ENCODE assay signal across 7 cellular contexts in genomic region chr2:101251246-101251645, GRCh38. TPM values are rescaled to one million over a fixed set of nuclear protein-coding genes. Genes with fewer than 3 reads are reported as not detected.
DNase-seq lines count a peak whose midpoint lies in the region; ATAC-seq and TF ChIP-seq lines count a peak whose summit lies in the region.
"Not testable (repeated sequence)": the region's sequence is repeated elsewhere in the genome, so short reads cannot be mapped to it uniquely, and the experiment has no call there.

No MANE protein-coding gene starts in this region.

- TF ChIP-seq EP300 in ovary (IDR thresholded peaks at IDR 0.05): not testable (repeated sequence)

- H3K27ac ChIP-seq in WERI-Rb-1 (peak overlapping the region; percentile 98), lower lobe of right lung (peak overlapping the region; percentile 94)
- H3K27ac ChIP-seq in ovary: not testable (repeated sequence)

- CTCF ChIA-PET in activated naive CD4-positive, alpha-beta T cell treated with anti-CD3 and anti-CD28 coated beads for 36 hours (lab: Charles Lee): interaction anchor here (3.9 kb wide), 1 partner anchor 47 kb away, joined by 18 read pairs; no protein-coding TSS in a partner anchor

- H3K4me1 ChIP-seq in NT2/D1 (ENCODE audit: insufficient read depth, insufficient read length); endocrine pancreas (ENCODE audit: control insufficient read depth, insufficient read depth, low read length): not testable (repeated sequence)
- peaks cover 40% of the 10 kb centered on the region for H3K4me1 ChIP-seq in lower lobe of right lung
- peaks cover 11% of the 10 kb centered on the region for H3K4me1 ChIP-seq in ovary (ENCODE audit: insufficient read depth)

- peak overlapping the region; percentile 11 for H3K9ac ChIP-seq in NT2/D1 (ENCODE audit: insufficient read length, low read depth)
- H3K9ac ChIP-seq in endocrine pancreas (ENCODE audit: control insufficient read depth, insufficient read depth, low read length): not testable (repeated sequence)

- H3K36me3 Mint-ChIP-seq in activated naive CD4-positive, alpha-beta T cell treated with anti-CD3 and anti-CD28 coated beads for 36 hours (ENCODE audit: low read depth): not testable (repeated sequence)

- not testable (repeated sequence) for H3K36me3 ChIP-seq in NT2/D1 (ENCODE audit: insufficient read depth, insufficient read length, low read length); endocrine pancreas (ENCODE audit: control insufficient read depth, insufficient read depth, low read length); lower lobe of right lung; ovary
- peaks cover 13% of the 10 kb centered on the region for H3K36me3 ChIP-seq in WERI-Rb-1

- DNase-seq in ELF-1 (ENCODE audit: low read depth, low spot score) (peak; percentile 75), WERI-Rb-1 (peak; percentile 56), ovary (peak in 3 of 5 donors; percentile 21 to 39 (median 28))
- DNase-seq in NT2/D1 (ENCODE audit: low read depth, low spot score); activated naive CD4-positive, alpha-beta T cell treated with anti-CD3 and anti-CD28 coated beads for 36 hours; lower lobe of right lung: not testable (repeated sequence)

- not testable (repeated sequence) for H3K27me3 ChIP-seq in NT2/D1 (ENCODE audit: insufficient read depth, insufficient read length); WERI-Rb-1 (ENCODE audit: insufficient read depth, low read depth, severe bottlenecking); endocrine pancreas (ENCODE audit: control insufficient read depth, insufficient read depth, low read length); lower lobe of right lung (ENCODE audit: low read depth); ovary

- H3K4me1 Mint-ChIP-seq in activated naive CD4-positive, alpha-beta T cell treated with anti-CD3 and anti-CD28 coated beads for 36 hours (ENCODE audit: low read depth): peaks cover 31% of the 10 kb centered on the region

- H3K9me3 ChIP-seq in NT2/D1 (ENCODE audit: insufficient read depth, low read length); WERI-Rb-1 (ENCODE audit: severe bottlenecking); endocrine pancreas (ENCODE audit: control insufficient read depth, low read length); lower lobe of right lung; ovary: not testable (repeated sequence)

- ATAC-seq in lower lobe of right lung: not testable (repeated sequence)

- intact Hi-C loops in activated naive CD4-positive, alpha-beta T cell treated with anti-CD3 and anti-CD28 coated beads for 36 hours (cut with micrococcal nuclease): loop anchor here (5.0 kb wide), 1 partner anchor 576 kb away; no protein-coding TSS in a partner anchor
- intact Hi-C loops in lower lobe of right lung (cut with DNase I); ovary (cut with DNase I): not testable (repeated sequence)

- not testable (repeated sequence) for H3K27ac Mint-ChIP-seq in activated naive CD4-positive, alpha-beta T cell treated with anti-CD3 and anti-CD28 coated beads for 36 hours

- TF ChIP-seq CTCF in WERI-Rb-1 (IDR thresholded peaks at IDR 0.05; ENCODE audit: low read depth, low read length); lower lobe of right lung (IDR thresholded peaks at IDR 0.05); ovary (IDR thresholded peaks at IDR 0.05): not testable (repeated sequence)

- H3K4me3 ChIP-seq in NT2/D1 (ENCODE audit: insufficient read length, low read depth); ovary: not testable (repeated sequence)
- peak overlapping the region; percentile 51; the same call in 1 of the 2 replicates for H3K4me3 ChIP-seq in WERI-Rb-1 (ENCODE audit: low read depth, low read length)
- H3K4me3 ChIP-seq in endocrine pancreas (ENCODE audit: control insufficient read depth, insufficient read depth, low read length): peak overlapping the region; percentile 86
- H3K4me3 ChIP-seq in lower lobe of right lung: peak overlapping the region; percentile 87

- not testable (repeated sequence) for H3K9me3 Mint-ChIP-seq in activated naive CD4-positive, alpha-beta T cell treated with anti-CD3 and anti-CD28 coated beads for 36 hours

- 85 to 91% (median 91%) methylated on average over 9 of the region's 9 CpGs for WGBS in ovary, 3 donors

- not testable (repeated sequence) for TF ChIP-seq POLR2A in ovary (IDR thresholded peaks at IDR 0.05)

- peak overlapping the region; percentile 4 for H3K4me3 Mint-ChIP-seq in activated naive CD4-positive, alpha-beta T cell treated with anti-CD3 and anti-CD28 coated beads for 36 hours

- not testable (repeated sequence) for H3K27me3 Mint-ChIP-seq in activated naive CD4-positive, alpha-beta T cell treated with anti-CD3 and anti-CD28 coated beads for 36 hours (ENCODE audit: low read depth)

RNA-seq across cellular contexts. Expression of gene CNOT11, which starts 1.4 kb away (rescaled TPM):
- 10 to 100 TPM; 38.3 to 40.3 TPM for total RNA-seq in activated naive CD4-positive, alpha-beta T cell treated with anti-CD3 and anti-CD28 coated beads for 36 hours
- total RNA-seq in lower lobe of right lung (29.3 TPM), ovary (10 to 100 TPM; 17.6 to 26.9 (median 21.0) TPM)
- polyA plus RNA-seq in ovary: 10 to 100 TPM; 11.5 to 55.1 TPM

RNA-seq across cellular contexts. Expression of gene RNF149, which starts 57.3 kb away (rescaled TPM):
- 10 to 100 TPM; 25.0 to 27.1 TPM for total RNA-seq in activated naive CD4-positive, alpha-beta T cell treated with anti-CD3 and anti-CD28 coated beads for 36 hours
- total RNA-seq in lower lobe of right lung (158 TPM), ovary (10 to 100 TPM; 28.1 to 62.5 (median 45.3) TPM)
- 10 to 100 TPM; 20.3 to 45.7 TPM for polyA plus RNA-seq in ovary
